ENCODE assay signal across 1 cellular context in genomic region chr20:53606364-53606985, GRCh38.
TF ChIP-seq lines count a peak whose summit lies in the region.

No MANE protein-coding gene starts in this region.

TF ChIP-seq in K562, 482 proteins besides CTCF, POLR2A, EP300 and RAD21 (continued from another document and continues in another):
- TF ChIP-seq ZBTB33 (CRISPR knock-in tag; IDR thresholded peaks at IDR 0.05) (0 out of 2 replicates have a peak, but pooled peaks have one; percentile 43), NKRF (IDR thresholded peaks at IDR 0.05; ENCODE audit: borderline replicate concordance) (no peak), TAF15 (IDR thresholded peaks at IDR 0.05; ENCODE audit: low read depth, low read length) (no peak), CUX1 (CRISPR knock-in tag; IDR thresholded peaks at IDR 0.05) (peak; percentile 51; the same call in 1 of the 2 replicates), FOXP4 (CRISPR knock-in tag; IDR thresholded peaks at IDR 0.05; ENCODE audit: borderline replicate concordance) (no peak), NFE2 (IDR thresholded peaks at IDR 0.05; ENCODE audit: low read depth) (peak; percentile 21; the same call in 1 of the 2 replicates), E2F3 (CRISPR knock-in tag; IDR thresholded peaks at IDR 0.05) (0 out of 2 replicates have a peak, but pooled peaks have one; percentile 31), RBFOX2 (IDR thresholded peaks at IDR 0.05; ENCODE audit: low read depth, low read length) (0 out of 2 replicates have a peak, but pooled peaks have one; percentile 46), SETDB1 (IDR thresholded peaks at IDR 0.05; ENCODE audit: low read length) (no peak), E2F6 (IDR thresholded peaks at IDR 0.05; ENCODE audit: borderline replicate concordance in 1 of 2, extremely low read depth in 1 of 2, insufficient read depth in 1 of 2, insufficient read length in 1 of 2, low read depth in 1 of 2, low read length in 1 of 2, poor library complexity in 1 of 2, severe bottlenecking in 1 of 2) (no peak), ZNF511 (CRISPR knock-in tag; IDR thresholded peaks at IDR 0.05) (no peak), ZNF3 (CRISPR knock-in tag; IDR thresholded peaks at IDR 0.05) (no peak), ZNF444 (CRISPR knock-in tag; IDR thresholded peaks at IDR 0.05) (0 out of 2 replicates have a peak, but pooled peaks have one; percentile 12), ZNF316 (IDR thresholded peaks at IDR 0.05) (peak; percentile 59), ZNF668 (CRISPR knock-in tag; IDR thresholded peaks at IDR 0.05) (no peak), KLF6 (CRISPR knock-in tag; IDR thresholded peaks at IDR 0.05; ENCODE audit: borderline replicate concordance) (peak; percentile 52; the same call in 1 of the 2 replicates), ZNF23 (CRISPR knock-in tag; IDR thresholded peaks at IDR 0.05) (no peak), SIRT6 (IDR thresholded peaks at IDR 0.05; ENCODE audit: low read depth, low read length) (no peak), RBM34 (IDR thresholded peaks at IDR 0.05; ENCODE audit: borderline replicate concordance, insufficient read depth, low read length) (no peak), HDAC1 (IDR thresholded peaks at IDR 0.05) (0 out of 4 replicates have a peak, but pooled peaks of 1 of the 2 experiments have one; percentile 22), TSHZ1 (CRISPR knock-in tag; IDR thresholded peaks at IDR 0.05) (no peak), GATAD2A (IDR thresholded peaks at IDR 0.05) (no peak), SIN3B (IDR thresholded peaks at IDR 0.05; ENCODE audit: low read depth) (no peak), ZNF79 (CRISPR knock-in tag; IDR thresholded peaks at IDR 0.05; ENCODE audit: low read depth) (0 out of 2 replicates have a peak, but pooled peaks have one; percentile 56), RBM39 (optimal IDR thresholded peaks at IDR 0.05; ENCODE audit: low read depth, low read length) (no peak), BCL6 (CRISPR knock-in tag; IDR thresholded peaks at IDR 0.05) (0 out of 2 replicates have a peak, but pooled peaks have one; percentile 17), REST (CRISPR knock-in tag; IDR thresholded peaks at IDR 0.05; ENCODE audit: low read depth) (no peak), PML (IDR thresholded peaks at IDR 0.05; ENCODE audit: low read length) (no peak), RHOXF2B (CRISPR knock-in tag; conservative IDR thresholded peaks at IDR 0.05) (no peak), PHB2 (IDR thresholded peaks at IDR 0.05; ENCODE audit: low read depth) (no peak), FOXA1 (IDR thresholded peaks at IDR 0.05; ENCODE audit: borderline replicate concordance) (no peak), CBX2 (IDR thresholded peaks at IDR 0.05; ENCODE audit: insufficient read depth, low read length, poor library complexity, severe bottlenecking) (no peak), STAT5B (CRISPR knock-in tag; IDR thresholded peaks at IDR 0.05) (no peak), PREB (CRISPR knock-in tag; IDR thresholded peaks at IDR 0.05) (no peak), POU5F1 (IDR thresholded peaks at IDR 0.05; ENCODE audit: borderline replicate concordance, low read depth, low read length, partially characterized antibody) (no peak)
